In the genomic region with DNA sequence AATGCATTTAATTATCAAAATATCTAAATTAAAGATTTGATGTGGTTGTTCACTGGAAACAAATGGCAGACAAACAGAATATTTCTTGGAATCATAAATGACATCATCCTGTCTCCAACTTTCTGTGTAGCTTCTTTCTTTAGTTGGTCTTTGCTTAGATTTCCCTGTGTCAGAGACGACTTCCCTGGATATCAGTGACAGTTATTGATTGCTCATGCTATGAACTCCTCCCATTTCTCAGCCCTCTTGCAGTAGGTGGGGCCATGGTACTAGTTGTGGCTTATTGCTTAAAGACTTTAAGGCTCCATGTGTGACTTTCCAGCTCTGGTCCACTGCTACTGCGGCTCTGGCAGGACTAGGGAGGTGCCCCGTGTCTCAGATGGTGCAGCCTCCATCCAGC, we compare ENCODE assay signal across 17 cellular contexts.
DNase-seq lines count a peak whose midpoint lies in the region; ATAC-seq, FAIRE-seq and TF ChIP-seq lines count a peak whose summit lies in the region.
"Had no signal": no experiment of that assay in that cellular context is flagged by ENCODE, and none has a peak within 500 bp of the region (broad histone marks: within the 10 kb centered on the region; RNA-seq: fewer than 3 reads in every experiment).

No MANE protein-coding gene starts in this region.

- no peak for TF ChIP-seq RAD21 in K562 (CRISPR knock-in tag; conservative IDR thresholded peaks at IDR 0.05 in 1 of 2, IDR thresholded peaks at IDR 0.05 in 1 of 2)

- H3K9ac ChIP-seq in K562 (ENCODE audit: insufficient read depth in 1 of 2, low read depth in 2 of 2, low read length in 2 of 2), result no peak overlapping the region
- H3K9ac ChIP-seq: BLaER1, GM23248 had no signal

- no peaks in the 10 kb centered on the region for H3K27me3 Mint-ChIP-seq in neural crest cell (ENCODE audit: low read depth)
- no peaks in the 10 kb centered on the region for H3K27me3 Mint-ChIP-seq in progenitor cell of endocrine pancreas
- H3K27me3 Mint-ChIP-seq: CD4-positive, CD25-positive, alpha-beta regulatory T cell had no signal

- intact Hi-C loops in K562 (cut with micrococcal nuclease), result no loop called here

- H3K36me3 ChIP-seq in K562 (ENCODE audit: control insufficient read depth, insufficient read depth, low read length), result peaks cover 27% of the 10 kb centered on the region; the same call in 2 of the 3 replicates

- H3K4me1 ChIP-seq in K562 (replicated peaks in 1 of 2; ENCODE audit: control insufficient read depth in 2 of 2, insufficient read depth in 2 of 2, low read length in 2 of 2), result peaks cover 6 to 11% of the 10 kb centered on the region in 2 experiments; a peak in 3 of 5 replicates

- TF ChIP-seq CTCF in K562 (IDR thresholded peaks at IDR 0.05 in 2 of 3, conservative IDR thresholded peaks at IDR 0.05 in 1 of 3; ENCODE audit: insufficient read depth in 2 of 3, low read depth in 1 of 3, low read length in 3 of 3) (no peak), neural crest cell (conservative IDR thresholded peaks at IDR 0.05) (no peak), progenitor cell of endocrine pancreas (IDR thresholded peaks at IDR 0.05; ENCODE audit: unreplicated experiment) (no peak)

- no peak overlapping the region for H3K27ac ChIP-seq in K562 (ENCODE audit: extremely low read depth, low read depth, low read length)
- H3K27ac ChIP-seq: BLaER1, GM23248 had no signal

- no peaks in the 10 kb centered on the region for H3K9me3 ChIP-seq in K562 (replicated peaks; ENCODE audit: control insufficient read depth, insufficient read depth, low read depth, low read length)

- H2AFZ ChIP-seq in K562 (ENCODE audit: low read depth, low read length), result no peak overlapping the region
- H2AFZ ChIP-seq: GM23248 had no signal

- no peak for TF ChIP-seq POLR2A in K562 (conservative IDR thresholded peaks at IDR 0.05)

- CTCF ChIA-PET in K562 (lab: Yijun Ruan, JAX; ENCODE audit: low intra/inter-chr PET ratio), result no interaction called here

- BruUV-seq in K562 (replicated peaks; lab: Mats Ljungman, UMichigan), result no TSS peak

- H3K79me2 ChIP-seq in K562 (ENCODE audit: control insufficient read depth, insufficient read depth, low read length), result peaks cover 22% of the 10 kb centered on the region

- H3K36me3 Mint-ChIP-seq in neural crest cell (ENCODE audit: low read depth), result peaks cover 7% of the 10 kb centered on the region
- peaks cover 2% of the 10 kb centered on the region for H3K36me3 Mint-ChIP-seq in progenitor cell of endocrine pancreas (ENCODE audit: insufficient read depth)

- H3K4me1 Mint-ChIP-seq in neural crest cell (peaks cover 47% of the 10 kb centered on the region), progenitor cell of endocrine pancreas (ENCODE audit: low read depth) (peaks cover 7% of the 10 kb centered on the region)

- POLR2A ChIA-PET in K562 (lab: Yijun Ruan, JAX), result no interaction called here

- peaks cover 8% of the 10 kb centered on the region for H3K9me3 Mint-ChIP-seq in neural crest cell
- H3K9me3 Mint-ChIP-seq in progenitor cell of endocrine pancreas (ENCODE audit: low read depth), result peaks cover 8% of the 10 kb centered on the region

- no peak for TF ChIP-seq EP300 in K562 (IDR thresholded peaks at IDR 0.05; ENCODE audit: low read length)

- WGBS in K562 (ENCODE audit: insufficient coverage, low coverage, missing lambda C conversion rate), result 56% methylated on average over 3 of the region's 3 CpGs

- H3K4me2 ChIP-seq in K562 (ENCODE audit: insufficient read depth, low read length), result no peak overlapping the region
- H3K4me2 ChIP-seq: BLaER1 had no signal

- H3K27ac Mint-ChIP-seq in neural crest cell (ENCODE audit: unreplicated experiment) (peak overlapping the region; percentile 36), progenitor cell of endocrine pancreas (no peak overlapping the region)
- H3K27ac Mint-ChIP-seq: CD4-positive, CD25-positive, alpha-beta regulatory T cell had no signal

- in situ Hi-C loops in K562 (cut with MboI), result no loop called here

- DNase-seq in NCI-H748 (lab: John Stamatoyannopoulos, UW; ENCODE audit: unreplicated experiment) (peak; percentile 54), NCI-H748 treated with DMSO at 0.1 percent for 48 hours (lab: John Stamatoyannopoulos, UW) (no peak), K562 (ENCODE audit: extremely low read depth in 1 of 4, low spot score in 3 of 4) (peak in 3 of 4 experiments; percentile 11 to 18 (median 16)), neural crest cell (ENCODE audit: low read depth, low spot score) (no peak), CD1c-positive myeloid dendritic cell (ENCODE audit: extremely low spot score) (no peak), progenitor cell of endocrine pancreas (ENCODE audit: low spot score, unreplicated experiment) (no peak)
- no peak for DNase-seq in activated CD4-positive, alpha-beta T cell treated with anti-CD3 and anti-CD28 coated beads for 48 hours
- DNase-seq: 8988T; AML-193; CD4-positive, CD25-positive, alpha-beta regulatory T cell; DMS79 treated with DMSO at 0.1 percent for 48 hours; EL; GM23248; H7 had no signal

- H3K27me3 ChIP-seq in K562 (ENCODE audit: control insufficient read depth in 2 of 2, insufficient read depth in 2 of 2, low read length in 2 of 2), result no peaks in the 10 kb centered on the region
- H3K27me3 ChIP-seq: BLaER1 had no signal

- no peak for ATAC-seq in K562

- H3K4me3 ChIP-seq in K562, result no peak overlapping the region
- H3K4me3 ChIP-seq: BLaER1, GM23248 had no signal

- no peaks in the 10 kb centered on the region for H4K20me1 ChIP-seq in K562 (replicated peaks; ENCODE audit: control insufficient read depth, insufficient read depth, low read length)
- H4K20me1 ChIP-seq: BLaER1 had no signal

- FAIRE-seq in K562 (lab: Jason Lieb, UNC), result no peak
- FAIRE-seq: G401.6, GM12891 had no signal

- H3K9me1 ChIP-seq in K562 (ENCODE audit: control insufficient read depth, insufficient read depth, low read length), result no peaks in the 10 kb centered on the region

- H3K4me3 Mint-ChIP-seq in neural crest cell (peak overlapping the region; percentile 78), progenitor cell of endocrine pancreas (ENCODE audit: low read depth) (no peak overlapping the region)
- H3K4me3 Mint-ChIP-seq: CD4-positive, CD25-positive, alpha-beta regulatory T cell had no signal

TF ChIP-seq in K562, 482 proteins besides CTCF, POLR2A, EP300 and RAD21 (continues in another document):
- 0 out of 2 replicates have a peak, but pooled peaks have one; percentile 20 for TF ChIP-seq PBX2 (CRISPR knock-in tag; IDR thresholded peaks at IDR 0.05; ENCODE audit: low read depth)
- TF ChIP-seq PBX2 (tag; conservative IDR thresholded peaks at IDR 0.05; ENCODE audit: low read depth), result peak; percentile 96
- no peak for TF ChIP-seq MLLT1 (IDR thresholded peaks at IDR 0.05)
- TF ChIP-seq, protein P1, sequence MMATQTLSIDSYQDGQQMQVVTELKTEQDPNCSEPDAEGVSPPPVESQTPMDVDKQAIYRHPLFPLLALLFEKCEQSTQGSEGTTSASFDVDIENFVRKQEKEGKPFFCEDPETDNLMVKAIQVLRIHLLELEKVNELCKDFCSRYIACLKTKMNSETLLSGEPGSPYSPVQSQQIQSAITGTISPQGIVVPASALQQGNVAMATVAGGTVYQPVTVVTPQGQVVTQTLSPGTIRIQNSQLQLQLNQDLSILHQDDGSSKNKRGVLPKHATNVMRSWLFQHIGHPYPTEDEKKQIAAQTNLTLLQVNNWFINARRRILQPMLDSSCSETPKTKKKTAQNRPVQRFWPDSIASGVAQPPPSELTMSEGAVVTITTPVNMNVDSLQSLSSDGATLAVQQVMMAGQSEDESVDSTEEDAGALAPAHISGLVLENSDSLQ (IDR thresholded peaks at IDR 0.05), result peak; percentile 93
- no peak for TF ChIP-seq GATAD2A (IDR thresholded peaks at IDR 0.05)
- TF ChIP-seq, protein P2, sequence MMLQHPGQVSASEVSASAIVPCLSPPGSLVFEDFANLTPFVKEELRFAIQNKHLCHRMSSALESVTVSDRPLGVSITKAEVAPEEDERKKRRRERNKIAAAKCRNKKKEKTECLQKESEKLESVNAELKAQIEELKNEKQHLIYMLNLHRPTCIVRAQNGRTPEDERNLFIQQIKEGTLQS (IDR thresholded peaks at IDR 0.05), result 0 out of 2 replicates have a peak, but pooled peaks have one; percentile 17
- TF ChIP-seq, protein P2 (CRISPR knock-in tag; conservative IDR thresholded peaks at IDR 0.05), result no peak
- no peak for TF ChIP-seq TCFL5 (CRISPR knock-in tag; conservative IDR thresholded peaks at IDR 0.05)
- no peak for TF ChIP-seq NCOA1 (IDR thresholded peaks at IDR 0.05; ENCODE audit: low read depth)

Comparison
In these comparisons a context has a peak if more than half of its experiments do, and no peak if none do; other contexts are left out.
1. DNase-seq: peak in NCI-H748 (single experiment) and K562 (3 of 4); none in NCI-H748 treated with DMSO at 0.1 percent for 48 hours (single experiment), neural crest cell (single experiment), CD1c-positive myeloid dendritic cell (single experiment), progenitor cell of endocrine pancreas (single experiment) and activated CD4-positive, alpha-beta T cell treated with anti-CD3 and anti-CD28 coated beads for 48 hours (single experiment).